Comparison of ENCODE assay signal across 25 cellular contexts in genomic region chr2:117411983-117412382, GRCh38.
DNase-seq lines count a peak whose midpoint lies in the region; ATAC-seq and TF ChIP-seq lines count a peak whose summit lies in the region.
"Had no signal": no experiment of that assay in that cellular context is flagged by ENCODE, and none has a peak within 500 bp of the region (broad histone marks: within the 10 kb centered on the region; RNA-seq: fewer than 3 reads in every experiment).

No MANE protein-coding gene starts in this region.

- BruUV-seq in Caco-2 (replicated peaks; lab: Mats Ljungman, UMichigan) = no TSS peak

- no peaks in the 10 kb centered on the region for H4K20me1 ChIP-seq in neural progenitor cell (ENCODE audit: low read depth)

- DNase-seq in Caco-2 (peak in 1 of 2 experiments; percentile 9), RWPE1 (ENCODE audit: low spot score) (no peak), neural progenitor cell (ENCODE audit: low spot score) (no peak), HUDEP-2 (lab: John Stamatoyannopoulos, UW; ENCODE audit: unreplicated experiment in 76 of 76) (no peak)
- DNase-seq: activated CD4-positive, alpha-beta T cell treated with anti-CD3 and anti-CD28 coated beads, Interleukin-2, amount 10 ng/mL, durations not matched to agents 7 days and 5 days; activated CD8-positive, alpha-beta memory T cell treated with anti-CD3 and anti-CD28 coated beads, Interleukin-2, amount 10 ng/mL, durations not matched to agents 7 days and 5 days; aorta; CD8-positive, alpha-beta memory T cell; central memory CD4-positive, alpha-beta T cell; GM23248; heart right ventricle; left ventricle myocardium inferior; NCI-H1694 treated with DMSO at 0.1 percent for 48 hours; NCI-H226; NCI-H774; nephron progenitor cell; posterior cingulate gyrus; stimulated activated CD4-positive, alpha-beta T cell treated with anti-CD3 and anti-CD28 coated beads, Interleukin-1b, Interleukin-23, amount 100 ng/mL, for 48 hours; T-helper 17 cell had no signal

- POLR2A ChIA-PET in Caco-2 (lab: Charles Lee) (no interaction called here), RWPE1 (lab: Yijun Ruan, JAX; ENCODE audit: low non-redundant PET) (no interaction called here)

- no peaks in the 10 kb centered on the region for H3F3A ChIP-seq in neural progenitor cell (ENCODE audit: low read depth)

- H3K4me1 ChIP-seq in Caco-2 = no peaks in the 10 kb centered on the region
- H3K4me1 ChIP-seq in neural progenitor cell = no peaks in the 10 kb centered on the region
- H3K4me1 ChIP-seq: heart right ventricle, left ventricle myocardium inferior had no signal

- H3K36me3 Mint-ChIP-seq in Caco-2 (ENCODE audit: insufficient read depth, unreplicated experiment) (no peaks in the 10 kb centered on the region), neural progenitor cell (no peaks in the 10 kb centered on the region)
- H3K36me3 Mint-ChIP-seq in activated T-helper 17 cell treated with anti-CD3 and anti-CD28 coated beads, Interleukin-2, amount 50 U/mL, for 72 hours (ENCODE audit: low read depth) = no peaks in the 10 kb centered on the region
- H3K36me3 Mint-ChIP-seq: activated CD8-positive, alpha-beta memory T cell treated with anti-CD3 and anti-CD28 coated beads, Interleukin-2, amount 10 ng/mL, durations not matched to agents 7 days and 5 days; CD8-positive, alpha-beta memory T cell had no signal

- H3K27ac Mint-ChIP-seq in Caco-2 (ENCODE audit: unreplicated experiment) = no peak overlapping the region
- no peak overlapping the region for H3K27ac Mint-ChIP-seq in neural progenitor cell
- no peak overlapping the region for H3K27ac Mint-ChIP-seq in activated T-helper 17 cell treated with anti-CD3 and anti-CD28 coated beads, Interleukin-2, amount 50 U/mL, for 72 hours
- H3K27ac Mint-ChIP-seq: activated CD4-positive, alpha-beta T cell treated with anti-CD3 and anti-CD28 coated beads, Interleukin-2, amount 10 ng/mL, durations not matched to agents 7 days and 5 days; activated CD8-positive, alpha-beta memory T cell treated with anti-CD3 and anti-CD28 coated beads, Interleukin-2, amount 10 ng/mL, durations not matched to agents 7 days and 5 days; activated naive CD4-positive, alpha-beta T cell treated with anti-CD3 and anti-CD28 coated beads, Interleukin-2, amount 50 U/mL, for 72 hours; CD8-positive, alpha-beta memory T cell; nephron progenitor cell; T-helper 17 cell had no signal

- H3K27me3 Mint-ChIP-seq in Caco-2 (ENCODE audit: insufficient read depth, unreplicated experiment) = peaks cover 7% of the 10 kb centered on the region
- H3K27me3 Mint-ChIP-seq in neural progenitor cell (ENCODE audit: insufficient read depth, low read depth) = no peaks in the 10 kb centered on the region
- no peaks in the 10 kb centered on the region for H3K27me3 Mint-ChIP-seq in activated T-helper 17 cell treated with anti-CD3 and anti-CD28 coated beads, Interleukin-2, amount 50 U/mL, for 72 hours
- H3K27me3 Mint-ChIP-seq: activated CD4-positive, alpha-beta T cell treated with anti-CD3 and anti-CD28 coated beads, Interleukin-2, amount 10 ng/mL, durations not matched to agents 7 days and 5 days; activated CD8-positive, alpha-beta memory T cell treated with anti-CD3 and anti-CD28 coated beads, Interleukin-2, amount 10 ng/mL, durations not matched to agents 7 days and 5 days; T-helper 17 cell had no signal

- H3K4me1 Mint-ChIP-seq in Caco-2 (ENCODE audit: low read depth, unreplicated experiment) = no peaks in the 10 kb centered on the region
- H3K4me1 Mint-ChIP-seq in neural progenitor cell = no peaks in the 10 kb centered on the region
- H3K4me1 Mint-ChIP-seq in activated T-helper 17 cell treated with anti-CD3 and anti-CD28 coated beads, Interleukin-2, amount 50 U/mL, for 72 hours = no peaks in the 10 kb centered on the region
- H3K4me1 Mint-ChIP-seq: activated CD4-positive, alpha-beta T cell treated with anti-CD3 and anti-CD28 coated beads, Interleukin-2, amount 10 ng/mL, durations not matched to agents 7 days and 5 days; activated CD8-positive, alpha-beta memory T cell treated with anti-CD3 and anti-CD28 coated beads, Interleukin-2, amount 10 ng/mL, durations not matched to agents 7 days and 5 days; CD8-positive, alpha-beta memory T cell; T-helper 17 cell had no signal

- H3K27me3 ChIP-seq in Caco-2 (replicated peaks; ENCODE audit: control insufficient read depth, insufficient read depth, low read length) (no peaks in the 10 kb centered on the region), neural progenitor cell (no peaks in the 10 kb centered on the region)
- H3K27me3 ChIP-seq: heart right ventricle, MG63 had no signal

- H3K27ac ChIP-seq in RWPE1 (no peak overlapping the region), neural progenitor cell (no peak overlapping the region)
- H3K27ac ChIP-seq: GM23248, heart right ventricle, left ventricle myocardium inferior had no signal

- H3K36me3 ChIP-seq in Caco-2 (ENCODE audit: control insufficient read depth, insufficient read depth, low read length) (no peaks in the 10 kb centered on the region), neural progenitor cell (no peaks in the 10 kb centered on the region)
- H3K36me3 ChIP-seq: heart right ventricle, left ventricle myocardium inferior, MG63 had no signal

- H3K79me2 ChIP-seq in neural progenitor cell (ENCODE audit: low read depth) = no peaks in the 10 kb centered on the region

- H2AFZ ChIP-seq in neural progenitor cell (replicated peaks) = no peak overlapping the region
- H2AFZ ChIP-seq: GM23248 had no signal

- no peaks in the 10 kb centered on the region for H3K9me3 Mint-ChIP-seq in Caco-2 (ENCODE audit: unreplicated experiment)
- peaks cover 2% of the 10 kb centered on the region for H3K9me3 Mint-ChIP-seq in neural progenitor cell
- peaks cover 10% of the 10 kb centered on the region for H3K9me3 Mint-ChIP-seq in activated T-helper 17 cell treated with anti-CD3 and anti-CD28 coated beads, Interleukin-2, amount 50 U/mL, for 72 hours
- H3K9me3 Mint-ChIP-seq: activated CD4-positive, alpha-beta T cell treated with anti-CD3 and anti-CD28 coated beads, Interleukin-2, amount 10 ng/mL, durations not matched to agents 7 days and 5 days had no signal

- H3K4me3 Mint-ChIP-seq in Caco-2 (ENCODE audit: unreplicated experiment) = no peak overlapping the region
- no peak overlapping the region for H3K4me3 Mint-ChIP-seq in neural progenitor cell
- H3K4me3 Mint-ChIP-seq in activated T-helper 17 cell treated with anti-CD3 and anti-CD28 coated beads, Interleukin-2, amount 50 U/mL, for 72 hours = no peak overlapping the region
- H3K4me3 Mint-ChIP-seq: activated CD4-positive, alpha-beta T cell treated with anti-CD3 and anti-CD28 coated beads, Interleukin-2, amount 10 ng/mL, durations not matched to agents 7 days and 5 days; activated CD8-positive, alpha-beta memory T cell treated with anti-CD3 and anti-CD28 coated beads, Interleukin-2, amount 10 ng/mL, durations not matched to agents 7 days and 5 days; CD8-positive, alpha-beta memory T cell; nephron progenitor cell; T-helper 17 cell had no signal

- H3K4me3 ChIP-seq in Caco-2 (ENCODE audit: low read depth, low read length) = no peak overlapping the region
- no peak overlapping the region for H3K4me3 ChIP-seq in neural progenitor cell
- H3K4me3 ChIP-seq: GM23248, heart right ventricle, left ventricle myocardium inferior, MG63 had no signal

- TF ChIP-seq RAD21 in Ishikawa (IDR thresholded peaks at IDR 0.05; ENCODE audit: low read depth) = peak; percentile 13; the same call in 1 of the 2 replicates

- ATAC-seq in activated T-helper 17 cell treated with anti-CD3 and anti-CD28 coated beads, Interleukin-2, amount 50 U/mL, for 72 hours (replicated peaks) = no peak
- ATAC-seq in GM21515 (IDR thresholded peaks at IDR 0.05; ENCODE audit: unreplicated experiment) = no peak
- ATAC-seq: activated CD8-positive, alpha-beta memory T cell treated with anti-CD3 and anti-CD28 coated beads, Interleukin-2, amount 10 ng/mL, durations not matched to agents 7 days and 5 days; activated naive CD4-positive, alpha-beta T cell treated with anti-CD3 and anti-CD28 coated beads, Interleukin-2, amount 50 U/mL, for 72 hours; heart right ventricle; Panc1; T-helper 17 cell had no signal

- intact Hi-C loops in Caco-2 (cut with micrococcal nuclease; ENCODE audit: unreplicated experiment) = loop anchor here (1.0 to 5.0 kb wide), 2 partner anchors 360 to 375 kb away; no protein-coding TSS in a partner anchor

- TF ChIP-seq CTCF in Caco-2 (IDR thresholded peaks at IDR 0.05; ENCODE audit: insufficient read depth in 1 of 2, low read depth in 1 of 2, low read length in 1 of 2, severe bottlenecking in 1 of 2, unreplicated experiment in 1 of 2) (peak; percentile 30 to 36), RWPE1 (conservative IDR thresholded peaks at IDR 0.05; ENCODE audit: low read depth) (0 out of 2 replicates have a peak, but pooled peaks have one; percentile 9), neural progenitor cell (IDR thresholded peaks at IDR 0.05) (peak; percentile 23)

- no peak overlapping the region for H3K9ac ChIP-seq in neural progenitor cell
- H3K9ac ChIP-seq: GM23248 had no signal

- H3K4me2 ChIP-seq in neural progenitor cell = no peak overlapping the region

- CTCF ChIA-PET in Caco-2 (lab: Charles Lee) = no interaction called here
- CTCF ChIA-PET in RWPE1 (lab: Yijun Ruan, JAX) = no interaction called here

- H3K9me3 ChIP-seq in Caco-2 = no peaks in the 10 kb centered on the region
- H3K9me3 ChIP-seq in neural progenitor cell (ENCODE audit: low read depth) = no peaks in the 10 kb centered on the region

- TF ChIP-seq EP300 in Ishikawa (IDR thresholded peaks at IDR 0.05; ENCODE audit: borderline replicate concordance) = no peak

TF ChIP-seq in Ishikawa, 13 proteins besides CTCF, POLR2A, EP300 and RAD21 (continues in another document):
- no peak for TF ChIP-seq TEAD4 (IDR thresholded peaks at IDR 0.05)
- no peak for TF ChIP-seq TCF12 (IDR thresholded peaks at IDR 0.05; ENCODE audit: low read depth)
- no peak for TF ChIP-seq YY1 (IDR thresholded peaks at IDR 0.05; ENCODE audit: low read depth)
- TF ChIP-seq EGR1 (IDR thresholded peaks at IDR 0.05) = no peak
- no peak for TF ChIP-seq FOXM1 (IDR thresholded peaks at IDR 0.05; ENCODE audit: borderline replicate concordance, low read depth)
- no peak for TF ChIP-seq TAF1 (IDR thresholded peaks at IDR 0.05; ENCODE audit: low read depth)
